ENCODE assay signal across 2 cellular contexts in genomic region chr17:32930512-32930911, GRCh38.
TF ChIP-seq lines count a peak whose summit lies in the region.

No MANE protein-coding gene starts in this region.

TF ChIP-seq in HEK293, 187 proteins besides CTCF, POLR2A, EP300 and RAD21:
- TF ChIP-seq PRDM1 (tag by site-specific recombination; IDR thresholded peaks at IDR 0.05) (peak; percentile 60), ZNF2 (tag by site-specific recombination; IDR thresholded peaks at IDR 0.05) (no peak), ZNF580 (tag by site-specific recombination; IDR thresholded peaks at IDR 0.05) (0 out of 2 replicates have a peak, but pooled peaks have one; percentile 37)

TF ChIP-seq in K562, 482 proteins besides CTCF, POLR2A, EP300 and RAD21:
- no peak for TF ChIP-seq PHF21A (IDR thresholded peaks at IDR 0.05; ENCODE audit: borderline replicate concordance, low read depth)
- peak in 1 of 2 experiments; percentile 53; a peak in 2 of 4 replicates for TF ChIP-seq KDM1A (IDR thresholded peaks at IDR 0.05)
- peak; percentile 22; the same call in 1 of the 2 replicates for TF ChIP-seq HDAC2 (IDR thresholded peaks at IDR 0.05)
- peak; percentile 35; the same call in 1 of the 2 replicates for TF ChIP-seq ADNP (tag; IDR thresholded peaks at IDR 0.05)
- no peak for TF ChIP-seq TEAD4 (IDR thresholded peaks at IDR 0.05; ENCODE audit: low read length)
- TF ChIP-seq TEAD4 (CRISPR knock-in tag; IDR thresholded peaks at IDR 0.05; ENCODE audit: borderline replicate concordance) = no peak
- TF ChIP-seq BCOR (IDR thresholded peaks at IDR 0.05) = 0 out of 2 replicates have a peak, but pooled peaks have one; percentile 31
- TF ChIP-seq ZNF12 (CRISPR knock-in tag; IDR thresholded peaks at IDR 0.05) = no peak
- TF ChIP-seq EP400 (IDR thresholded peaks at IDR 0.05) = no peak
- TF ChIP-seq RBM25 (IDR thresholded peaks at IDR 0.05; ENCODE audit: low read depth, low read length, severe bottlenecking) = peak; percentile 96
TF ChIP-seq in K562: peak in this region for 5.
